Comparison of ENCODE assay signal across 8 cellular contexts in the genomic region with DNA sequence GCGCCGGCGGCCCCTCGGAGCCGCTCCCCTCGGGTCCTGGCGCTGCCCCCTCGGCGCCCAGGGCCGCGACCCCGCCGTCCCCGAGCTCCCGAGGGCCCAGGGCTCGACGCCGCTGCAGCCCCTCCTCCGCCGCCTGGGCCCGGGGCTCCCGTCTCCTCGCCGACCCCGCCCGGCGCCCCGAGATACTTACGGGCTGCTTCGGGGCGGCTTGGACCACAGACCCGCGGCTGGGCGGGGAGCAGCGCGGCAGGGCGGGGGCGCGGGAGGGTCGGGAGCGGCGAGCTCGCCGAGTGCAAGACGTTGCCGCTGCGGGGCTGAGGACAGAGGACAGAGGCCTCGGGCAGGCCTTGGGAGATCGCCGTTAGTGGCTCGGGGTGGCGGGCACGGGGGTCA. TPM values are rescaled to one million over a fixed set of nuclear protein-coding genes. Genes with fewer than 3 reads are reported as not detected.
A peak's percentile ranks its signal among the peaks of the same experiment; 100 is the strongest.
DNase-seq lines count a peak whose midpoint lies in the region; ATAC-seq and TF ChIP-seq lines count a peak whose summit lies in the region.

No MANE protein-coding gene starts in this region.

- H3K4me1 ChIP-seq in BE2C (no peaks in the 10 kb centered on the region), SJCRH30 (peaks cover 9% of the 10 kb centered on the region; the same call in 1 of the 2 replicates), gastroesophageal sphincter (peaks cover 0 to 49% (median 9%) of the 10 kb centered on the region in 3 donors), skeletal muscle tissue (ENCODE audit: control insufficient read depth in 3 of 3, insufficient read depth in 3 of 3, low read length in 3 of 3) (peaks cover 9 to 14% (median 12%) of the 10 kb centered on the region in 3 donors)

- ATAC-seq in GM21723 (IDR thresholded peaks at IDR 0.05; ENCODE audit: unreplicated experiment) (peak; percentile 1), gastroesophageal sphincter (peak; percentile 2), HG03196 (IDR thresholded peaks at IDR 0.05; ENCODE audit: unreplicated experiment) (no peak)

- H3K36me3 ChIP-seq in BE2C (peaks cover 22% of the 10 kb centered on the region), SJCRH30 (peaks cover 15% of the 10 kb centered on the region), gastroesophageal sphincter (peaks cover 0 to 17% of the 10 kb centered on the region in 2 donors), skeletal muscle tissue (ENCODE audit: control insufficient read depth in 3 of 3, insufficient read depth in 3 of 3, low read length in 3 of 3) (peaks cover 14 to 17% (median 15%) of the 10 kb centered on the region in 3 donors)

- TF ChIP-seq CTCF in BE2C (IDR thresholded peaks at IDR 0.05; ENCODE audit: low read depth, low read length) (no peak), gastroesophageal sphincter (IDR thresholded peaks at IDR 0.05) (peak in 1 of 4 experiments; percentile 22)

- WGBS in gastroesophageal sphincter (ENCODE audit: low coverage in 1 of 2), 2 donors = no CpG with 5 or more reads among the region's 53 CpGs

- no peak for TF ChIP-seq POLR2A in gastroesophageal sphincter (IDR thresholded peaks at IDR 0.05)

- H3K9me3 ChIP-seq in BE2C (no peaks in the 10 kb centered on the region), SJCRH30 (replicated peaks) (no peaks in the 10 kb centered on the region), gastroesophageal sphincter (no peaks in the 10 kb centered on the region), skeletal muscle tissue (ENCODE audit: control insufficient read depth in 3 of 3, low read length in 3 of 3) (no peaks in the 10 kb centered on the region)

- DNase-seq in BE2C = no peak
- DNase-seq in SJCRH30 = no peak
- no peak for DNase-seq in NCI-H1436 treated with DMSO at 0.1 percent for 48 hours (lab: John Stamatoyannopoulos, UW)
- DNase-seq in medulla oblongata (ENCODE audit: extremely low spot score) = no peak

- no peak for TF ChIP-seq EP300 in gastroesophageal sphincter (IDR thresholded peaks at IDR 0.05)

- H3K27me3 ChIP-seq in BE2C (no peaks in the 10 kb centered on the region), SJCRH30 (no peaks in the 10 kb centered on the region), gastroesophageal sphincter (no peaks in the 10 kb centered on the region), skeletal muscle tissue (ENCODE audit: control insufficient read depth in 3 of 3, insufficient read depth in 3 of 3, low read length in 3 of 3) (no peaks in the 10 kb centered on the region)

- peak overlapping the region; percentile 96 to 99 (median 97) for H3K9ac ChIP-seq in skeletal muscle tissue (ENCODE audit: low read depth in 1 of 3, low read length in 3 of 3)

- H3K4me3 ChIP-seq in BE2C (ENCODE audit: low read depth, low read length) = peak overlapping the region; percentile 78
- peak overlapping the region; percentile 94 for H3K4me3 ChIP-seq in SJCRH30
- H3K4me3 ChIP-seq in gastroesophageal sphincter = peak overlapping the region; percentile 89 to 92
- H3K4me3 ChIP-seq in skeletal muscle tissue (ENCODE audit: low read length in 3 of 3) = peak overlapping the region; percentile 88 to 95 (median 91)

- H3K27ac ChIP-seq in SJCRH30 (peak overlapping the region; percentile 47; the same call in 1 of the 2 replicates), gastroesophageal sphincter (peak overlapping the region; percentile 96 to 100 (median 100)), skeletal muscle tissue (ENCODE audit: low read depth, low read length) (peak overlapping the region; percentile 100)

RNA-seq across cellular contexts. Expression of a gene that starts 0.3 kb away (rescaled TPM):
- 55.7 TPM for polyA plus RNA-seq in BE2C (2012; ENCODE audit: insufficient read depth, insufficient read length, low read depth)
- 10.8 and 12.4 TPM in 2 replicates for total RNA-seq in SJCRH30 (2014; rRNA removed; shearing (Covaris generic))
- total RNA-seq in gastroesophageal sphincter (10 to 100 TPM; 27.8 to 47.2 (median 29.6) TPM), skeletal muscle tissue (27.1 TPM)

RNA-seq across cellular contexts. Expression of a gene that starts 30.5 kb away (rescaled TPM):
- polyA plus RNA-seq in BE2C (2012; ENCODE audit: insufficient read depth, insufficient read length, low read depth) = 0.32 TPM
- 0.13 TPM in 1 of 2 replicates, not detected in the other for total RNA-seq in SJCRH30 (2014; rRNA removed; shearing (Covaris generic))
- total RNA-seq in gastroesophageal sphincter (under 1 TPM; 0.16 to 0.69 (median 0.36) TPM), skeletal muscle tissue (0.52 TPM)

Comparison
In these comparisons a context has a peak if more than half of its experiments do, and no peak if none do; other contexts are left out.
1. H3K27ac ChIP-seq: peak in every context shown above with its lines; median percentile 100 in skeletal muscle tissue; 100 in gastroesophageal sphincter; 47 in SJCRH30.